15 cellular contexts compared by ENCODE assay signal in genomic region chr5:170761708-170762066, GRCh38. TPM values are rescaled to one million over a fixed set of nuclear protein-coding genes. Genes with fewer than 3 reads are reported as not detected.
DNase-seq lines count a peak whose midpoint lies in the region; ATAC-seq, FAIRE-seq and TF ChIP-seq lines count a peak whose summit lies in the region.
"Had no signal": no experiment of that assay in that cellular context is flagged by ENCODE, and none has a peak within 500 bp of the region (broad histone marks: within the 10 kb centered on the region; RNA-seq: fewer than 3 reads in every experiment).

No MANE protein-coding gene starts in this region.

- no CpG with 5 or more reads among the region's 6 CpGs for WGBS in H9 (ENCODE audit: extremely low coverage, insufficient read length, low lambda C conversion rate)
- WGBS in H1 (ENCODE audit: extremely low coverage in 1 of 2, insufficient coverage in 1 of 2, insufficient read length in 1 of 2, insufficient replicate concordance in 2 of 2, low coverage in 1 of 2, low lambda C conversion rate in 2 of 2, missing lambda C conversion rate in 1 of 2), 2 experiments: 9% methylated on average over 6 of the region's 6 CpGs; no CpG with 5 or more reads in 1 of the 2 experiments

- POLR2A ChIA-PET in H1 (lab: Charles Lee; ENCODE audit: partially characterized antibody): interaction anchor here (0.9 to 9.5 kb wide), 12 partner anchors 10 to 560 kb away, joined by 3 to 190 read pairs (median 6); partner anchors contain the start of gene GABRP

- TF ChIP-seq EP300 in H1 (IDR thresholded peaks at IDR 0.05; ENCODE audit: borderline replicate concordance in 1 of 2, low read depth in 2 of 2, low read length in 2 of 2): no peak

- H3K27ac ChIP-seq in H9 (ENCODE audit: insufficient read length, low read depth, low read length): peak overlapping the region; percentile 96
- peak overlapping the region; percentile 91 for H3K27ac ChIP-seq in H1 (ENCODE audit: low read depth, low read length)
- no peak overlapping the region for H3K27ac ChIP-seq in neural progenitor cell
- H3K27ac ChIP-seq: A549 had no signal

- H2BK5ac ChIP-seq in H9 (ENCODE audit: insufficient read length, low read length): peak overlapping the region; percentile 64
- H2BK5ac ChIP-seq in H1 (ENCODE audit: low read depth, low read length): peak overlapping the region; percentile 100

- H3K9me3 Mint-ChIP-seq in H9 (peaks cover 0 to 2% of the 10 kb centered on the region in 2 experiments; a peak in 2 of 5 replicates), neural progenitor cell (no peaks in the 10 kb centered on the region)
- H3K9me3 Mint-ChIP-seq in effector memory CD8-positive, alpha-beta T cell: no peaks in the 10 kb centered on the region
- H3K9me3 Mint-ChIP-seq: CD8-positive, alpha-beta T cell had no signal

- TF ChIP-seq POLR2A in H1 (IDR thresholded peaks at IDR 0.05; ENCODE audit: control extremely low read depth in 1 of 2, low read depth in 2 of 2, low read length in 2 of 2): no peak

- H3K14ac ChIP-seq in H9 (ENCODE audit: insufficient read depth, low read length): peak overlapping the region; percentile 66; the same call in 1 of the 2 replicates
- H3K14ac ChIP-seq in H1 (ENCODE audit: insufficient read length): no peak overlapping the region

- H3K36me3 Mint-ChIP-seq in H9 (ENCODE audit: insufficient read depth in 1 of 3, low read depth in 3 of 3) (peaks cover 0 to 7% (median 3%) of the 10 kb centered on the region in 3 experiments; a peak in 3 of 7 replicates), neural progenitor cell (no peaks in the 10 kb centered on the region)
- no peaks in the 10 kb centered on the region for H3K36me3 Mint-ChIP-seq in effector memory CD8-positive, alpha-beta T cell (ENCODE audit: insufficient read depth)
- H3K36me3 Mint-ChIP-seq: CD14-positive monocyte; CD8-positive, alpha-beta T cell had no signal

- H2BK12ac ChIP-seq in H9 (ENCODE audit: insufficient read length, low read depth, low read length): no peak overlapping the region
- H2BK12ac ChIP-seq in H1 (ENCODE audit: low read depth, low read length): peak overlapping the region; percentile 98; the same call in 1 of the 2 replicates

- H4K8ac ChIP-seq in H9 (replicated peaks; ENCODE audit: insufficient read length, low read depth, low read length): no peak overlapping the region
- no peak overlapping the region for H4K8ac ChIP-seq in H1 (ENCODE audit: extremely low read depth, insufficient read depth, low read length)

- peak overlapping the region; percentile 96 for H4K5ac ChIP-seq in H9 (ENCODE audit: insufficient read length, low read depth, low read length)
- H4K5ac ChIP-seq in H1 (ENCODE audit: insufficient read length, low read depth, low read length): peak overlapping the region; percentile 2

- H3K9me3 ChIP-seq in H9 (ENCODE audit: control insufficient read depth, low read depth, low read length) (no peaks in the 10 kb centered on the region), H1 (ENCODE audit: insufficient read depth in 2 of 2, low read depth in 1 of 2, low read length in 1 of 2) (no peaks in the 10 kb centered on the region), iPS-15b (ENCODE audit: control insufficient read depth, insufficient read depth, low read length) (no peaks in the 10 kb centered on the region), neural progenitor cell (ENCODE audit: low read depth) (no peaks in the 10 kb centered on the region)
- H3K9me3 ChIP-seq: A549 had no signal

- H2AFZ ChIP-seq in H9 (ENCODE audit: low read length): no peak overlapping the region
- no peak overlapping the region for H2AFZ ChIP-seq in H1 (ENCODE audit: low read length)
- no peak overlapping the region for H2AFZ ChIP-seq in neural progenitor cell (replicated peaks)

- peak overlapping the region; percentile 12 for H3T11ph ChIP-seq in H9 (ENCODE audit: low read length)

- H2BK120ac ChIP-seq in H9 (ENCODE audit: low read depth, low read length, poor library complexity, severe bottlenecking) (peak overlapping the region; percentile 99), H1 (replicated peaks; ENCODE audit: low read depth, low read length) (peak overlapping the region; percentile 98)

- H3F3A ChIP-seq in neural progenitor cell (ENCODE audit: low read depth): no peaks in the 10 kb centered on the region

- in situ Hi-C loops in ACHN (cut with HindIII; ENCODE audit: low pct_ligation_motif_present, low pct_unique_long_range_greater_than_20kb, low sequenced_read_pairs): no loop called here

- H3K27me3 ChIP-seq in H9 (ENCODE audit: insufficient read depth, low read length) (no peaks in the 10 kb centered on the region), H1 (replicated peaks in 1 of 4; ENCODE audit: control insufficient read depth in 3 of 4, extremely low read depth in 1 of 4, insufficient read depth in 3 of 4, low read length in 3 of 4) (no peaks in the 10 kb centered on the region), iPS-15b (ENCODE audit: control insufficient read depth, insufficient read depth, low read length) (no peaks in the 10 kb centered on the region), neural progenitor cell (peaks cover 13% of the 10 kb centered on the region)

- H2BK20ac ChIP-seq in H9 (ENCODE audit: low read depth, low read length, poor library complexity, severe bottlenecking) (no peak overlapping the region), H1 (ENCODE audit: low read length) (peak overlapping the region; percentile 80)

- H3K56ac ChIP-seq in H9 (ENCODE audit: insufficient read length, low read depth, low read length) (peak overlapping the region; percentile 27), H1 (replicated peaks; ENCODE audit: insufficient read length, low read depth, low read length) (peak overlapping the region; percentile 85)

- peak overlapping the region in 3 of 4 experiments; percentile 3 to 39 (median 12); a peak in 3 of 8 replicates for H3K4me3 ChIP-seq in H1 (ENCODE audit: extremely low read depth in 1 of 4, insufficient read depth in 2 of 4, low read depth in 3 of 4, low read length in 4 of 4)
- H3K4me3 ChIP-seq in iPS-15b (ENCODE audit: low read depth, low read length): peak overlapping the region; percentile 37
- H3K4me3 ChIP-seq in neural progenitor cell: no peak overlapping the region
- H3K4me3 ChIP-seq: A549 had no signal

- H3K23me2 ChIP-seq in H9 (ENCODE audit: insufficient read length, low read depth, low read length, poor library complexity, severe bottlenecking): no peaks in the 10 kb centered on the region
- H3K23me2 ChIP-seq in H1 (ENCODE audit: low read depth, low read length): peaks cover 2% of the 10 kb centered on the region; the same call in 1 of the 2 replicates

- TF ChIP-seq CTCF in H9 (conservative IDR thresholded peaks at IDR 0.05): no peak
- no peak for TF ChIP-seq CTCF in H1 (IDR thresholded peaks at IDR 0.05; ENCODE audit: control extremely low read depth in 1 of 3, insufficient read depth in 1 of 3, low read depth in 1 of 3, low read length in 3 of 3)
- no peak for TF ChIP-seq CTCF in neural progenitor cell (IDR thresholded peaks at IDR 0.05)

- DNase-seq in H9: no peak
- no peak for DNase-seq in H1 (ENCODE audit: low read depth in 1 of 2, low spot score in 2 of 2)
- no peak for DNase-seq in neural progenitor cell (ENCODE audit: low spot score)
- no peak for DNase-seq in stimulated activated CD4-positive, alpha-beta T cell treated with anti-CD3 and anti-CD28 coated beads, Interleukin-4, amount 100 ng/mL, for 24 hours
- no peak for DNase-seq in 8988T
- no peak for DNase-seq in ACHN
- no peak for DNase-seq in effector memory CD8-positive, alpha-beta T cell
- DNase-seq: CD8-positive, alpha-beta T cell; COR-L47; DMS53 had no signal

- H3K9ac ChIP-seq in H9 (ENCODE audit: extremely low read depth, insufficient read length, low read length) (peak overlapping the region; percentile 44), H1 (replicated peaks in 1 of 4; ENCODE audit: extremely low read depth in 1 of 4, low read depth in 3 of 4, low read length in 3 of 4) (peak overlapping the region in 3 of 4 experiments; percentile 40 to 84 (median 44); a peak in 6 of 7 replicates), iPS-15b (ENCODE audit: low read depth, low read length) (peak overlapping the region; percentile 71), neural progenitor cell (no peak overlapping the region)

- H3K4me1 ChIP-seq in H9 (ENCODE audit: insufficient read depth, low read length): peaks cover 9% of the 10 kb centered on the region
- peaks cover 8 to 10% (median 9%) of the 10 kb centered on the region in 4 experiments for H3K4me1 ChIP-seq in H1 (replicated peaks in 1 of 4; ENCODE audit: control insufficient read depth in 3 of 4, insufficient read depth in 4 of 4, low read length in 3 of 4)
- peaks cover 19% of the 10 kb centered on the region for H3K4me1 ChIP-seq in iPS-15b (ENCODE audit: control insufficient read depth, insufficient read depth, low read length)
- peaks cover 8% of the 10 kb centered on the region for H3K4me1 ChIP-seq in neural progenitor cell

- peak overlapping the region; percentile 38 for H3K4me2 ChIP-seq in H9 (ENCODE audit: insufficient read depth, insufficient read length, low read length)
- H3K4me2 ChIP-seq in H1 (ENCODE audit: insufficient read depth in 1 of 2, low read depth in 2 of 2, low read length in 2 of 2): peak overlapping the region; percentile 56 to 62
- H3K4me2 ChIP-seq in neural progenitor cell: peak overlapping the region; percentile 42
- H3K4me2 ChIP-seq: A549 had no signal

- H3K4ac ChIP-seq in H9 (ENCODE audit: low read depth, low read length) (peak overlapping the region; percentile 24; the same call in 1 of the 2 replicates), H1 (replicated peaks; ENCODE audit: insufficient read length, low read depth, low read length) (peak overlapping the region; percentile 97)

- no peaks in the 10 kb centered on the region for H3K79me2 ChIP-seq in H9 (ENCODE audit: insufficient read depth, low read length)
- H3K79me2 ChIP-seq in H1 (ENCODE audit: control insufficient read depth in 1 of 2, insufficient read depth in 2 of 2, low read length in 2 of 2): no peaks in the 10 kb centered on the region
- H3K79me2 ChIP-seq in neural progenitor cell (ENCODE audit: low read depth): no peaks in the 10 kb centered on the region

- no peak overlapping the region for H3K27ac Mint-ChIP-seq in H9
- no peak overlapping the region for H3K27ac Mint-ChIP-seq in neural progenitor cell
- no peak overlapping the region for H3K27ac Mint-ChIP-seq in effector memory CD8-positive, alpha-beta T cell
- H3K27ac Mint-ChIP-seq: CD14-positive monocyte; CD8-positive, alpha-beta T cell had no signal

- H3K79me1 ChIP-seq in H9 (ENCODE audit: insufficient read depth, low read depth, low read length, poor library complexity, severe bottlenecking) (no peaks in the 10 kb centered on the region), H1 (ENCODE audit: low read depth, low read length) (no peaks in the 10 kb centered on the region)

- H2BK15ac ChIP-seq in H9 (ENCODE audit: low read depth, low read length) (no peak overlapping the region), H1 (ENCODE audit: low read length) (no peak overlapping the region)

- H3K36me3 ChIP-seq in H1 (ENCODE audit: control insufficient read depth in 2 of 4, insufficient read depth in 4 of 4, low read length in 3 of 4) (no peaks in the 10 kb centered on the region), iPS-15b (ENCODE audit: control insufficient read depth, insufficient read depth, low read length) (no peaks in the 10 kb centered on the region), neural progenitor cell (no peaks in the 10 kb centered on the region)

- H3K4me1 Mint-ChIP-seq in H9 (peaks cover 23 to 27% of the 10 kb centered on the region in 2 experiments), neural progenitor cell (peaks cover 5% of the 10 kb centered on the region)
- H3K4me1 Mint-ChIP-seq in effector memory CD8-positive, alpha-beta T cell (ENCODE audit: low read depth in 2 of 2): no peaks in the 10 kb centered on the region
- H3K4me1 Mint-ChIP-seq: CD14-positive monocyte had no signal

- H3K23ac ChIP-seq in H9 (ENCODE audit: insufficient read length, low read depth, low read length) (no peak overlapping the region), H1 (ENCODE audit: insufficient read length) (no peak overlapping the region)

- H3K4me3 Mint-ChIP-seq in H9 (peak overlapping the region; percentile 33 to 61), neural progenitor cell (no peak overlapping the region)
- H3K4me3 Mint-ChIP-seq in effector memory CD8-positive, alpha-beta T cell: no peak overlapping the region
- H3K4me3 Mint-ChIP-seq: CD14-positive monocyte; CD8-positive, alpha-beta T cell had no signal

- H3K18ac ChIP-seq in H9 (ENCODE audit: insufficient read length, low read depth, low read length) (peak overlapping the region; percentile 75), H1 (ENCODE audit: extremely low read depth, low read length) (peak overlapping the region; percentile 94)

- H4K20me1 ChIP-seq in H9 (ENCODE audit: control insufficient read depth, insufficient read depth, insufficient read length) (no peaks in the 10 kb centered on the region), H1 (replicated peaks in 1 of 2; ENCODE audit: control insufficient read depth in 1 of 2, insufficient read depth in 2 of 2, low read length in 2 of 2) (no peaks in the 10 kb centered on the region), neural progenitor cell (ENCODE audit: low read depth) (no peaks in the 10 kb centered on the region)

- no peak for TF ChIP-seq RAD21 in H1 (IDR thresholded peaks at IDR 0.05 in 1 of 2, conservative IDR thresholded peaks at IDR 0.05 in 1 of 2; ENCODE audit: low read depth in 2 of 2, low read length in 2 of 2)

- H2AK5ac ChIP-seq in H9 (ENCODE audit: insufficient read length, low read length) (no peak overlapping the region), H1 (ENCODE audit: low read depth, low read length) (peak overlapping the region; percentile 99)

- FAIRE-seq in H1 (lab: Jason Lieb, UNC): no peak
- FAIRE-seq: A549, HepG2 had no signal

- CTCF ChIA-PET in H1 (lab: Charles Lee; ENCODE audit: partially characterized antibody): interaction anchor here (1.2 to 3.9 kb wide), 4 partner anchors 8 to 27 kb away, joined by 3 to 26 read pairs (median 16); no protein-coding TSS in a partner anchor

- no peaks in the 10 kb centered on the region for H3K27me3 Mint-ChIP-seq in H9 (ENCODE audit: low read depth)
- H3K27me3 Mint-ChIP-seq in neural progenitor cell (ENCODE audit: insufficient read depth, low read depth): peaks cover 4% of the 10 kb centered on the region
- H3K27me3 Mint-ChIP-seq in effector memory CD8-positive, alpha-beta T cell: peaks cover 6 to 9% of the 10 kb centered on the region in 2 donors

- ATAC-seq in effector memory CD8-positive, alpha-beta T cell (replicated peaks): no peak
- ATAC-seq: A549; CD8-positive, alpha-beta T cell; HepG2 had no signal

- H4K91ac ChIP-seq in H9 (ENCODE audit: insufficient read length, low read depth, low read length) (no peak overlapping the region), H1 (replicated peaks; ENCODE audit: insufficient read length, low read length) (peak overlapping the region; percentile 99)

RNA-seq across cellular contexts. Expression of gene GABRP, which starts 21.8 kb away (rescaled TPM):
- total RNA-seq in H9 (2021) (1.5 TPM in 2 replicates), neural progenitor cell (ENCODE audit: low replicate concordance) (0.03 TPM in 1 of 2 replicates, not detected in the other)
- 3.7 and 3.9 TPM in 2 replicates for total RNA-seq in H1 (2021; fragmentation: NEBNext Ultra II Directional; extraction: Animal tissue kit (Norgen Biotek cat#: 25700))
- 2.5 and 4.0 TPM in 2 replicates for polyA plus RNA-seq in H1 (2011; rRNA removed)
- 3.6 TPM for polyA plus RNA-seq in H1 (2011; cell fraction: cytosol; rRNA removed)
- 5.2 TPM for polyA plus RNA-seq in H1 (2011; cell fraction: nucleus; rRNA removed)
- polyA plus RNA-seq in H1 (2012, experiment 1 of 2): 2.7 to 5.2 TPM (median 4.1 TPM) in 4 replicates
- polyA plus RNA-seq in H1 (2012, experiment 2 of 2): 0.38 TPM
- polyA plus RNA-seq in H1 (2013, experiment 1 of 2): 6.8 TPM
- polyA plus RNA-seq in H1 (2013, experiment 2 of 2): 8.3 TPM
- 6.1 and 11.5 TPM in 2 replicates for polyA minus RNA-seq in H1 (2011; rRNA and poly(A)+ RNA removed)
- 2.1 TPM for polyA minus RNA-seq in H1 (2011; cell fraction: cytosol; rRNA and poly(A)+ RNA removed)
- polyA minus RNA-seq in H1 (2011; cell fraction: nucleus; rRNA and poly(A)+ RNA removed): 3.4 TPM
- total RNA-seq: CD8-positive, alpha-beta T cell; HepG2 had no signal
- polyA plus RNA-seq: A549, BJ, CD14-positive monocyte, HepG2 had no signal

Comparison
In these comparisons a context has a peak if more than half of its experiments do, and no peak if none do; other contexts are left out.
1. H3K4me3 Mint-ChIP-seq: peak in H9 (2 of 2); none in neural progenitor cell (single experiment) and effector memory CD8-positive, alpha-beta T cell (0 of 2).
2. Peak in every context shown above with its lines, with median percentiles within 50 percentile points of each other: H3K4me2 ChIP-seq.